Comparison of ENCODE assay signal across 27 cellular contexts in genomic region chr11:129307162-129307561, GRCh38.
"Had no signal": no experiment of that assay in that cellular context is flagged by ENCODE, and none has a peak within 500 bp of the region (broad histone marks: within the 10 kb centered on the region; RNA-seq: fewer than 3 reads in every experiment).

No MANE protein-coding gene starts in this region.

- DNase-seq: colonic mucosa; cortex of kidney; dermis blood vessel endothelial cell; dorsolateral prefrontal cortex; effector CD4-positive, alpha-beta T cell; effector CD8-positive, alpha-beta T cell; effector memory CD4-positive, alpha-beta T cell; effector memory CD8-positive, alpha-beta T cell; endodermal cell; erythroblast; esophagus squamous epithelium; foreskin fibroblast; foreskin keratinocyte; foreskin melanocyte; gastrocnemius medialis; glutamatergic neuron; head of caudate nucleus; heart left ventricle; heart right ventricle had no signal

- H3K4me1 ChIP-seq: colonic mucosa, esophagus muscularis mucosa, foreskin keratinocyte, gastrocnemius medialis, gastroesophageal sphincter, heart left ventricle, heart right ventricle had no signal

- H3K27ac ChIP-seq: colonic mucosa, coronary artery, dorsolateral prefrontal cortex, epithelial cell of prostate, esophagus muscularis mucosa, esophagus squamous epithelium, foreskin keratinocyte, gastrocnemius medialis, gastroesophageal sphincter, heart left ventricle, heart right ventricle had no signal

- FAIRE-seq: colon, endometrium, endothelial cell of umbilical vein, frontal cortex had no signal

- H3K27me3 ChIP-seq: colonic mucosa, gastrocnemius medialis had no signal

- ATAC-seq: effector memory CD8-positive, alpha-beta T cell; foreskin keratinocyte; gastrocnemius medialis; gastroesophageal sphincter; heart left ventricle; heart right ventricle had no signal

- H3K9me3 ChIP-seq: colonic mucosa, esophagus muscularis mucosa, esophagus squamous epithelium, gastrocnemius medialis had no signal

- H3K4me3 ChIP-seq: colonic mucosa, coronary artery, dorsolateral prefrontal cortex, esophagus muscularis mucosa, esophagus squamous epithelium, gastrocnemius medialis, gastroesophageal sphincter, heart left ventricle, heart right ventricle had no signal

- H3K36me3 ChIP-seq: colonic mucosa, esophagus muscularis mucosa, esophagus squamous epithelium, gastrocnemius medialis, gastroesophageal sphincter, heart left ventricle, heart right ventricle had no signal
